ENCODE assay signal across 1 cellular context in the genomic region with DNA sequence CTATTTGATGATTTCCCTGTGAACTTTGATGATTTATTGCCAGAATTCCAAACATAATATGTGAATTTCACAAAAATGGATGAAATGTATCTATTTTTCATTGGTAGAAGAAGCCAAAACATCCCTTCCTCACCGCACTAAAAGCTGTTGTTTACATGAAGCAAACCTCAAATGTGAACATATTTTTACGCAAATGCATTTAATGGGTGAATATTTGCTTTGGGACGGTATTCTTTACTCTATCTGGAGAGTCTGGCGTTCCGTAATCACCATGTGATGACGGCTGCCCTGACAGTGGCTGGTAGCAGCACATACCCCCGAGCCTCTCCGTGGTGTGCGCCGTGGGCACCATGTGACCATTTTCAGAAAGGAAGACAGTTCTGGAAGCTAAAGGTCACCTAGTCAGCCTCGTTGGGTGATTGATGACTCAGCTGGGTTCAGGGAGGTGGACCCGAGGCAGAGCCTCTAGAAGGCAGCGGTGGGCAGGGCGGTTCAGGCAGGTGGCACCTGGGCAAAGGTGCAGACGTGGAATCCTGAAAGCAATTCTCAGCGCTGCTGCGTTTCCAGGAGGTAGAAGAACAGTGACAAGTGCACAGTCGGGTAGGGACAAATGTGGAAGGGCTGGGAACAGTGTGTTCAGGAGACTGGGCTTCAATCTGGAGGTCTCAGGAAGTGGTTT.
TF ChIP-seq lines count a peak whose summit lies in the region.

No MANE protein-coding gene starts in this region.

TF ChIP-seq in HepG2, 621 proteins besides CTCF, POLR2A, EP300 and RAD21:
- TF ChIP-seq CHD2 (IDR thresholded peaks at IDR 0.05; ENCODE audit: low read depth, low read length) (no peak), SMAD1 (CRISPR knock-in tag; IDR thresholded peaks at IDR 0.05; ENCODE audit: borderline replicate concordance, low read depth) (no peak), RNF2 (conservative IDR thresholded peaks at IDR 0.05; ENCODE audit: low read depth) (no peak), ZNF841 (CRISPR knock-in tag; IDR thresholded peaks at IDR 0.05; ENCODE audit: borderline replicate concordance) (no peak), ZNF577 (CRISPR knock-in tag; IDR thresholded peaks at IDR 0.05; ENCODE audit: borderline replicate concordance, low read depth) (no peak), ZNF780A (CRISPR knock-in tag; IDR thresholded peaks at IDR 0.05) (no peak), FOSL2 (CRISPR knock-in tag; IDR thresholded peaks at IDR 0.05) (peak; percentile 58; the same call in 1 of the 2 replicates)
- TF ChIP-seq, protein P1, sequence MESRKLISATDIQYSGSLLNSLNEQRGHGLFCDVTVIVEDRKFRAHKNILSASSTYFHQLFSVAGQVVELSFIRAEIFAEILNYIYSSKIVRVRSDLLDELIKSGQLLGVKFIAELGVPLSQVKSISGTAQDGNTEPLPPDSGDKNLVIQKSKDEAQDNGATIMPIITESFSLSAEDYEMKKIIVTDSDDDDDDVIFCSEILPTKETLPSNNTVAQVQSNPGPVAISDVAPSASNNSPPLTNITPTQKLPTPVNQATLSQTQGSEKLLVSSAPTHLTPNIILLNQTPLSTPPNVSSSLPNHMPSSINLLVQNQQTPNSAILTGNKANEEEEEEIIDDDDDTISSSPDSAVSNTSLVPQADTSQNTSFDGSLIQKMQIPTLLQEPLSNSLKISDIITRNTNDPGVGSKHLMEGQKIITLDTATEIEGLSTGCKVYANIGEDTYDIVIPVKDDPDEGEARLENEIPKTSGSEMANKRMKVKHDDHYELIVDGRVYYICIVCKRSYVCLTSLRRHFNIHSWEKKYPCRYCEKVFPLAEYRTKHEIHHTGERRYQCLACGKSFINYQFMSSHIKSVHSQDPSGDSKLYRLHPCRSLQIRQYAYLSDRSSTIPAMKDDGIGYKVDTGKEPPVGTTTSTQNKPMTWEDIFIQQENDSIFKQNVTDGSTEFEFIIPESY (CRISPR knock-in tag; IDR thresholded peaks at IDR 0.05): peak; percentile 64; the same call in 1 of the 2 replicates
- TF ChIP-seq, protein P2, sequence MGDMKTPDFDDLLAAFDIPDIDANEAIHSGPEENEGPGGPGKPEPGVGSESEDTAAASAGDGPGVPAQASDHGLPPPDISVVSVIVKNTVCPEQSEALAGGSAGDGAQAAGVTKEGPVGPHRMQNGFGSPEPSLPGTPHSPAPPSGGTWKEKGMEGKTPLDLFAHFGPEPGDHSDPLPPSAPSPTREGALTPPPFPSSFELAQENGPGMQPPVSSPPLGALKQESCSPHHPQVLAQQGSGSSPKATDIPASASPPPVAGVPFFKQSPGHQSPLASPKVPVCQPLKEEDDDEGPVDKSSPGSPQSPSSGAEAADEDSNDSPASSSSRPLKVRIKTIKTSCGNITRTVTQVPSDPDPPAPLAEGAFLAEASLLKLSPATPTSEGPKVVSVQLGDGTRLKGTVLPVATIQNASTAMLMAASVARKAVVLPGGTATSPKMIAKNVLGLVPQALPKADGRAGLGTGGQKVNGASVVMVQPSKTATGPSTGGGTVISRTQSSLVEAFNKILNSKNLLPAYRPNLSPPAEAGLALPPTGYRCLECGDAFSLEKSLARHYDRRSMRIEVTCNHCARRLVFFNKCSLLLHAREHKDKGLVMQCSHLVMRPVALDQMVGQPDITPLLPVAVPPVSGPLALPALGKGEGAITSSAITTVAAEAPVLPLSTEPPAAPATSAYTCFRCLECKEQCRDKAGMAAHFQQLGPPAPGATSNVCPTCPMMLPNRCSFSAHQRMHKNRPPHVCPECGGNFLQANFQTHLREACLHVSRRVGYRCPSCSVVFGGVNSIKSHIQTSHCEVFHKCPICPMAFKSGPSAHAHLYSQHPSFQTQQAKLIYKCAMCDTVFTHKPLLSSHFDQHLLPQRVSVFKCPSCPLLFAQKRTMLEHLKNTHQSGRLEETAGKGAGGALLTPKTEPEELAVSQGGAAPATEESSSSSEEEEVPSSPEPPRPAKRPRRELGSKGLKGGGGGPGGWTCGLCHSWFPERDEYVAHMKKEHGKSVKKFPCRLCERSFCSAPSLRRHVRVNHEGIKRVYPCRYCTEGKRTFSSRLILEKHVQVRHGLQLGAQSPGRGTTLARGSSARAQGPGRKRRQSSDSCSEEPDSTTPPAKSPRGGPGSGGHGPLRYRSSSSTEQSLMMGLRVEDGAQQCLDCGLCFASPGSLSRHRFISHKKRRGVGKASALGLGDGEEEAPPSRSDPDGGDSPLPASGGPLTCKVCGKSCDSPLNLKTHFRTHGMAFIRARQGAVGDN (CRISPR knock-in tag; IDR thresholded peaks at IDR 0.05): peak; percentile 34; the same call in 1 of the 2 replicates
- TF ChIP-seq, protein P3, sequence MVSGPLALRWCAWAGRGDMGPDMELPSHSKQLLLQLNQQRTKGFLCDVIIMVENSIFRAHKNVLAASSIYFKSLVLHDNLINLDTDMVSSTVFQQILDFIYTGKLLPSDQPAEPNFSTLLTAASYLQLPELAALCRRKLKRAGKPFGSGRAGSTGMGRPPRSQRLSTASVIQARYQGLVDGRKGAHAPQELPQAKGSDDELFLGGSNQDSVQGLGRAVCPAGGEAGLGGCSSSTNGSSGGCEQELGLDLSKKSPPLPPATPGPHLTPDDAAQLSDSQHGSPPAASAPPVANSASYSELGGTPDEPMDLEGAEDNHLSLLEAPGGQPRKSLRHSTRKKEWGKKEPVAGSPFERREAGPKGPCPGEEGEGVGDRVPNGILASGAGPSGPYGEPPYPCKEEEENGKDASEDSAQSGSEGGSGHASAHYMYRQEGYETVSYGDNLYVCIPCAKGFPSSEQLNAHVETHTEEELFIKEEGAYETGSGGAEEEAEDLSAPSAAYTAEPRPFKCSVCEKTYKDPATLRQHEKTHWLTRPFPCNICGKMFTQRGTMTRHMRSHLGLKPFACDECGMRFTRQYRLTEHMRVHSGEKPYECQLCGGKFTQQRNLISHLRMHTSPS (CRISPR knock-in tag; IDR thresholded peaks at IDR 0.05; ENCODE audit: low read depth): peak; percentile 45; the same call in 1 of the 2 replicates
TF ChIP-seq in HepG2: peak in this region for 4.
